2 cellular contexts compared by ENCODE assay signal in genomic region chr1:45545019-45545493, GRCh38.
TF ChIP-seq lines count a peak whose summit lies in the region.

No MANE protein-coding gene starts in this region.

TF ChIP-seq in SK-N-SH, 30 proteins besides CTCF, POLR2A, EP300 and RAD21 (continued from another document):
- TF ChIP-seq, protein P1, sequence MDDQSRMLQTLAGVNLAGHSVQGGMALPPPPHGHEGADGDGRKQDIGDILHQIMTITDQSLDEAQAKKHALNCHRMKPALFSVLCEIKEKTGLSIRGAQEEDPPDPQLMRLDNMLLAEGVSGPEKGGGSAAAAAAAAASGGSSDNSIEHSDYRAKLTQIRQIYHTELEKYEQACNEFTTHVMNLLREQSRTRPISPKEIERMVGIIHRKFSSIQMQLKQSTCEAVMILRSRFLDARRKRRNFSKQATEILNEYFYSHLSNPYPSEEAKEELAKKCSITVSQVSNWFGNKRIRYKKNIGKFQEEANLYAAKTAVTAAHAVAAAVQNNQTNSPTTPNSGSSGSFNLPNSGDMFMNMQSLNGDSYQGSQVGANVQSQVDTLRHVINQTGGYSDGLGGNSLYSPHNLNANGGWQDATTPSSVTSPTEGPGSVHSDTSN (IDR thresholded peaks at IDR 0.05), result no peak
- no peak for TF ChIP-seq TEAD4 (IDR thresholded peaks at IDR 0.05; ENCODE audit: borderline replicate concordance, insufficient read depth)
- TF ChIP-seq GATA2 (CRISPR knock-in tag; IDR thresholded peaks at IDR 0.05), result no peak
- TF ChIP-seq, protein P2, sequence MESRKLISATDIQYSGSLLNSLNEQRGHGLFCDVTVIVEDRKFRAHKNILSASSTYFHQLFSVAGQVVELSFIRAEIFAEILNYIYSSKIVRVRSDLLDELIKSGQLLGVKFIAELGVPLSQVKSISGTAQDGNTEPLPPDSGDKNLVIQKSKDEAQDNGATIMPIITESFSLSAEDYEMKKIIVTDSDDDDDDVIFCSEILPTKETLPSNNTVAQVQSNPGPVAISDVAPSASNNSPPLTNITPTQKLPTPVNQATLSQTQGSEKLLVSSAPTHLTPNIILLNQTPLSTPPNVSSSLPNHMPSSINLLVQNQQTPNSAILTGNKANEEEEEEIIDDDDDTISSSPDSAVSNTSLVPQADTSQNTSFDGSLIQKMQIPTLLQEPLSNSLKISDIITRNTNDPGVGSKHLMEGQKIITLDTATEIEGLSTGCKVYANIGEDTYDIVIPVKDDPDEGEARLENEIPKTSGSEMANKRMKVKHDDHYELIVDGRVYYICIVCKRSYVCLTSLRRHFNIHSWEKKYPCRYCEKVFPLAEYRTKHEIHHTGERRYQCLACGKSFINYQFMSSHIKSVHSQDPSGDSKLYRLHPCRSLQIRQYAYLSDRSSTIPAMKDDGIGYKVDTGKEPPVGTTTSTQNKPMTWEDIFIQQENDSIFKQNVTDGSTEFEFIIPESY (IDR thresholded peaks at IDR 0.05; ENCODE audit: borderline replicate concordance, low read depth), result no peak
- TF ChIP-seq ELF1 (IDR thresholded peaks at IDR 0.05), result no peak
- no peak for TF ChIP-seq FOXM1 (IDR thresholded peaks at IDR 0.05; ENCODE audit: low read depth)
- no peak for TF ChIP-seq JUND (IDR thresholded peaks at IDR 0.05)
- no peak for TF ChIP-seq YY1 (IDR thresholded peaks at IDR 0.05; ENCODE audit: low read depth)
- TF ChIP-seq MXI1 (IDR thresholded peaks at IDR 0.05; ENCODE audit: low read depth, low read length), result no peak
- no peak for TF ChIP-seq NFIC (IDR thresholded peaks at IDR 0.05; ENCODE audit: borderline replicate concordance)
- no peak for TF ChIP-seq FOSL2 (IDR thresholded peaks at IDR 0.05; ENCODE audit: borderline replicate concordance, low read depth)
TF ChIP-seq in SK-N-SH: peak in this region for 0.

TF ChIP-seq in SK-N-SH treated with all-trans-retinoic acid at 6 μM for 48 hours, 23 proteins besides CTCF, POLR2A, EP300 and RAD21 (continued from another document):
- TF ChIP-seq ZC3H10 (CRISPR knock-in tag; IDR thresholded peaks at IDR 0.05) (no peak), GLIS3 (CRISPR knock-in tag; IDR thresholded peaks at IDR 0.05) (no peak), ZFP30 (CRISPR knock-in tag; IDR thresholded peaks at IDR 0.05) (no peak), ISL1 (CRISPR knock-in tag; IDR thresholded peaks at IDR 0.05) (no peak), CSDC2 (CRISPR knock-in tag; IDR thresholded peaks at IDR 0.05) (no peak), TCF4 (CRISPR knock-in tag; IDR thresholded peaks at IDR 0.05; ENCODE audit: borderline replicate concordance) (no peak), ZNF8 (CRISPR knock-in tag; IDR thresholded peaks at IDR 0.05) (no peak)
- TF ChIP-seq, protein P3, sequence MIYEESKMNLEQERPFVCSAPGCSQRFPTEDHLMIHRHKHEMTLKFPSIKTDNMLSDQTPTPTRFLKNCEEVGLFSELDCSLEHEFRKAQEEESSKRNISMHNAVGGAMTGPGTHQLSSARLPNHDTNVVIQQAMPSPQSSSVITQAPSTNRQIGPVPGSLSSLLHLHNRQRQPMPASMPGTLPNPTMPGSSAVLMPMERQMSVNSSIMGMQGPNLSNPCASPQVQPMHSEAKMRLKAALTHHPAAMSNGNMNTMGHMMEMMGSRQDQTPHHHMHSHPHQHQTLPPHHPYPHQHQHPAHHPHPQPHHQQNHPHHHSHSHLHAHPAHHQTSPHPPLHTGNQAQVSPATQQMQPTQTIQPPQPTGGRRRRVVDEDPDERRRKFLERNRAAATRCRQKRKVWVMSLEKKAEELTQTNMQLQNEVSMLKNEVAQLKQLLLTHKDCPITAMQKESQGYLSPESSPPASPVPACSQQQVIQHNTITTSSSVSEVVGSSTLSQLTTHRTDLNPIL (CRISPR knock-in tag; IDR thresholded peaks at IDR 0.05; ENCODE audit: low read depth), result no peak
